ENCODE assay signal across 10 cellular contexts in the genomic region with DNA sequence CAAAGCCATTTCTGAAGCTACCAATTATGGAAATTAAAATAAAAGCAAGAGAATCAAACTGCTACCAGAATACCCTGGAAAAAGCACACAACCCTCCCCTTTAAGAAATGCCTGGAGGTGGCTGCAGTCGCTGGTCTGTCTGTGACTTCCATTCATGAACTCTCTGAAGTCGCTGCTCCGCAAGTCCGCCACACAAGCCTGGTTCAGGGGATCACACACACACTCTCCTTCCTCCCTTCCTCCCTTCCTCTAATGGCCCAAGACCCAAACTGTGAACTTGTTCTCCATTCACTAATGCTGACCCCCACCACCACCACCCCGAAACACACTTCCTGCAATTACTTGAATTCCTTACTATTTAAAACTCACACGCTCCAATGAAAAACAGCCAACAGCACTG. TPM values are rescaled to one million over a fixed set of nuclear protein-coding genes. Genes with fewer than 3 reads are reported as not detected.
DNase-seq lines count a peak whose midpoint lies in the region; ATAC-seq and TF ChIP-seq lines count a peak whose summit lies in the region.
"Had no signal": no experiment of that assay in that cellular context is flagged by ENCODE, and none has a peak within 500 bp of the region (broad histone marks: within the 10 kb centered on the region; RNA-seq: fewer than 3 reads in every experiment).

No MANE protein-coding gene starts in this region.

- H3K36me3 ChIP-seq in gastroesophageal sphincter, result no peaks in the 10 kb centered on the region

- no peak for TF ChIP-seq EP300 in gastroesophageal sphincter (IDR thresholded peaks at IDR 0.05)

- H3K9me3 ChIP-seq in gastroesophageal sphincter, result no peaks in the 10 kb centered on the region

- H3K4me1 ChIP-seq in gastroesophageal sphincter, result peaks cover 0 to 43% (median 0%) of the 10 kb centered on the region in 3 donors

- peak overlapping the region; percentile 80 for H3K4me3 Mint-ChIP-seq in osteocyte (ENCODE audit: unreplicated experiment)

- H3K27me3 ChIP-seq in gastroesophageal sphincter, result no peaks in the 10 kb centered on the region

- TF ChIP-seq CTCF in gastroesophageal sphincter (IDR thresholded peaks at IDR 0.05) (no peak), osteocyte (IDR thresholded peaks at IDR 0.05) (no peak)

- no peak overlapping the region for H3K27ac Mint-ChIP-seq in osteocyte (ENCODE audit: unreplicated experiment)

- H3K27me3 Mint-ChIP-seq in osteocyte (ENCODE audit: unreplicated experiment), result peaks cover 69% of the 10 kb centered on the region

- WGBS in gastroesophageal sphincter (ENCODE audit: low coverage in 1 of 2), 2 donors, result 32% methylated on average over 6 of the region's 6 CpGs

- ATAC-seq in gastroesophageal sphincter (no peak), HG03457 (IDR thresholded peaks at IDR 0.05; ENCODE audit: unreplicated experiment) (no peak), HG02852 (IDR thresholded peaks at IDR 0.05; ENCODE audit: unreplicated experiment) (no peak), GM18909 (IDR thresholded peaks at IDR 0.05; ENCODE audit: poor library complexity, unreplicated experiment) (no peak)

- H3K9me3 Mint-ChIP-seq in osteocyte (ENCODE audit: unreplicated experiment), result no peaks in the 10 kb centered on the region

- peaks cover 17% of the 10 kb centered on the region for H3K4me1 Mint-ChIP-seq in osteocyte (ENCODE audit: unreplicated experiment)

- DNase-seq in Ammon's horn (ENCODE audit: low spot score) (peak; percentile 49), NCI-H345 treated with DMSO at 0.1 percent for 48 hours (lab: John Stamatoyannopoulos, UW; ENCODE audit: unreplicated experiment) (peak; percentile 56), osteocyte (ENCODE audit: extremely low spot score, unreplicated experiment) (no peak)
- DNase-seq in activated CD4-positive, alpha-beta T cell treated with anti-CD3 and anti-CD28 coated beads, Interleukin-2, amount 50 U/mL, for 48 hours, result no peak
- DNase-seq: amniotic stem cell, NCI-H226 had no signal

- TF ChIP-seq POLR2A in gastroesophageal sphincter (IDR thresholded peaks at IDR 0.05), result no peak

- peak overlapping the region; percentile 83 to 89 (median 87) for H3K27ac ChIP-seq in gastroesophageal sphincter

- no peaks in the 10 kb centered on the region for H3K36me3 Mint-ChIP-seq in osteocyte (ENCODE audit: unreplicated experiment)

- H3K4me3 ChIP-seq in gastroesophageal sphincter, result peak overlapping the region; percentile 61 to 77

RNA-seq across cellular contexts. Expression of a gene that starts 1.0 kb away (rescaled TPM):
- 100 to 1,000 TPM in 2 of 4 donors, 10 to 100 TPM in 2; 49.1 to 174 (median 111) TPM for total RNA-seq in gastroesophageal sphincter
- 1.6 and 1.8 TPM in 2 replicates for total RNA-seq in osteocyte

Comparison
In these comparisons a context has a peak if more than half of its experiments do, and no peak if none do; other contexts are left out.
1. DNase-seq: peak in Ammon's horn (single experiment) and NCI-H345 treated with DMSO at 0.1 percent for 48 hours (single experiment); none in osteocyte (single experiment) and activated CD4-positive, alpha-beta T cell treated with anti-CD3 and anti-CD28 coated beads, Interleukin-2, amount 50 U/mL, for 48 hours (0 of 2).
2. RNA of a gene that starts 1.0 kb away (total RNA-seq): 49.1 to 174 TPM in gastroesophageal sphincter; 1.6 to 1.8 TPM in osteocyte; every median in the first group is over 10 times any median in the second.